In the genomic region with DNA sequence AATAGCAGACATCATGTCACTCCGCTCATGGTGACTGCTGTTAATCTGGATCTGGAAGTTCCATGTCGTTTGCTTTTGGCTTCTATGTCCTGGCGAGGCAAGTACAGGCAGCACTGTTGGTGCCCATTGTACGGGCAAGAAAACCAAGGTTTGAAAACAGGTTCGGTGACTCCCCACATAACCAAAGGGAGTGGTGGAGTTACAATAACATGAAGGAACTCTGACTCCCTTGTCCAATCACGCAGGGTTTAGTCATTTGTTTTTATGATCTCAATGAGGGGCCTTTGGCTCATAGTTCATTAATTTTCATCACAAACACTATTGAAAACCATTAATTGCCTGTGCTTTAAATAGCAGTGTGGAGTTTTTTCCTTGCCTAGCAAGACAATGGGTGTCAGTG, we compare ENCODE assay signal across 20 cellular contexts.
A peak's percentile ranks its signal among the peaks of the same experiment; 100 is the strongest.
DNase-seq lines count a peak whose midpoint lies in the region; ATAC-seq and TF ChIP-seq lines count a peak whose summit lies in the region.
"Had no signal": no experiment of that assay in that cellular context is flagged by ENCODE, and none has a peak within 500 bp of the region (broad histone marks: within the 10 kb centered on the region; RNA-seq: fewer than 3 reads in every experiment).

No MANE protein-coding gene starts in this region.

- no peak overlapping the region for H4K8ac ChIP-seq in trophoblast cell (ENCODE audit: low read depth, low read length)

- peaks cover 9% of the 10 kb centered on the region for H3K27me3 Mint-ChIP-seq in brain

- no peak overlapping the region for H2BK5ac ChIP-seq in trophoblast cell (ENCODE audit: low read depth, low read length, poor library complexity)

- H2AK5ac ChIP-seq in trophoblast cell (ENCODE audit: low read length), result no peak overlapping the region

- in situ Hi-C loops in ACHN (cut with HindIII; ENCODE audit: low pct_ligation_motif_present, low pct_unique_long_range_greater_than_20kb, low sequenced_read_pairs), result no loop called here

- no peaks in the 10 kb centered on the region for H3K9me3 ChIP-seq in trophoblast cell (ENCODE audit: insufficient read depth, low read depth, low read length)

- WGBS in trophoblast cell (ENCODE audit: extremely low coverage, insufficient coverage, insufficient read length), result no CpG with 5 or more reads among the region's 6 CpGs

- H3K4me2 ChIP-seq in trophoblast cell (ENCODE audit: low read length), result no peak overlapping the region

- H4K91ac ChIP-seq in trophoblast cell (ENCODE audit: low read depth, low read length), result no peak overlapping the region

- no peak overlapping the region for H2AFZ ChIP-seq in trophoblast cell (ENCODE audit: insufficient read depth, low read length, poor library complexity)

- no peak for TF ChIP-seq CTCF in brain (conservative IDR thresholded peaks at IDR 0.05)

- no peaks in the 10 kb centered on the region for H3K36me3 Mint-ChIP-seq in brain
- H3K36me3 Mint-ChIP-seq: CD14-positive monocyte; CD8-positive, alpha-beta memory T cell had no signal

- H3K4ac ChIP-seq in trophoblast cell (ENCODE audit: low read depth, low read length), result no peak overlapping the region

- peak overlapping the region in 4 of 5 experiments; percentile 82 to 91 (median 90) for H3K27ac Mint-ChIP-seq in brain
- H3K27ac Mint-ChIP-seq: B cell; CD8-positive, alpha-beta memory T cell had no signal

- peak; percentile 89 for ATAC-seq in esophagus mucosa

- no peak overlapping the region for H3K4me3 ChIP-seq in trophoblast cell (ENCODE audit: low read depth, low read length)

- peaks cover 1 to 2% of the 10 kb centered on the region in 2 experiments for H3K4me1 ChIP-seq in trophoblast cell (ENCODE audit: control insufficient read depth in 1 of 2, insufficient read depth in 2 of 2, low read length in 2 of 2)

- H2BK120ac ChIP-seq in trophoblast cell (ENCODE audit: insufficient read depth, low read length, poor library complexity), result no peak overlapping the region

- no peak overlapping the region for H3K14ac ChIP-seq in trophoblast cell (ENCODE audit: low read length)

- no peak overlapping the region for H3K18ac ChIP-seq in trophoblast cell (ENCODE audit: low read length)

- peaks cover 0 to 4% (median 0%) of the 10 kb centered on the region in 5 experiments for H3K9me3 Mint-ChIP-seq in brain
- H3K9me3 Mint-ChIP-seq: CD14-positive monocyte; CD8-positive, alpha-beta memory T cell had no signal

- H3K27ac ChIP-seq in trophoblast cell (ENCODE audit: low read depth, low read length), result no peak overlapping the region

- H3K23ac ChIP-seq in trophoblast cell (ENCODE audit: low read length), result no peak overlapping the region

- peak overlapping the region; percentile 32 for H2BK12ac ChIP-seq in trophoblast cell (ENCODE audit: low read length)

- no peaks in the 10 kb centered on the region for H3K79me1 ChIP-seq in trophoblast cell (ENCODE audit: low read length)

- peaks cover 23% of the 10 kb centered on the region for H3K4me1 Mint-ChIP-seq in brain
- H3K4me1 Mint-ChIP-seq: B cell; CD14-positive monocyte; CD8-positive, alpha-beta memory T cell had no signal

- no peak overlapping the region for H3K4me3 Mint-ChIP-seq in brain
- H3K4me3 Mint-ChIP-seq: B cell; CD14-positive monocyte; CD8-positive, alpha-beta memory T cell had no signal

- H4K12ac ChIP-seq in trophoblast cell (ENCODE audit: low read depth, low read length), result no peak overlapping the region

- H3K79me2 ChIP-seq in trophoblast cell (ENCODE audit: control insufficient read depth, insufficient read depth, low read length, poor library complexity), result no peaks in the 10 kb centered on the region

- no peaks in the 10 kb centered on the region for H3K27me3 ChIP-seq in trophoblast cell (ENCODE audit: insufficient read depth, low read length)

- no peak overlapping the region for H3K9ac ChIP-seq in trophoblast cell (ENCODE audit: low read length)

- H3K36me3 ChIP-seq in trophoblast cell (ENCODE audit: control insufficient read depth in 1 of 2, insufficient read depth in 2 of 2, low read length in 2 of 2), result no peaks in the 10 kb centered on the region

- DNase-seq in HPDE6-E6E7 (ENCODE audit: extremely low spot score) (peak; percentile 28), trophoblast cell (no peak), iPS-NIHi11 (ENCODE audit: low spot score) (no peak), ACHN (no peak), GM19240 (ENCODE audit: insufficient read length, low spot score) (no peak), activated gamma-delta T cell treated with Interleukin-2 at 50 U/mL for 16 hours (no peak)
- DNase-seq: CD8-positive, alpha-beta memory T cell; DMS79 treated with DMSO at 0.1 percent for 48 hours; GF-D8; KG1; NCI-H1048; NCI-H1417; NCI-H1694; NCI-H2029 treated with DMSO at 0.1 percent for 48 hours; NCI-H526 treated with DMSO at 0.1 percent for 48 hours; SHP77 treated with DMSO at 0.1 percent for 48 hours had no signal
